In genomic region chr17:1362964-1363363, GRCh38 we compare ENCODE assay signal across 9 cellular contexts. TPM values are rescaled to one million over a fixed set of nuclear protein-coding genes. Genes with fewer than 3 reads are reported as not detected.
DNase-seq lines count a peak whose midpoint lies in the region; ATAC-seq and TF ChIP-seq lines count a peak whose summit lies in the region.
"Had no signal": no experiment of that assay in that cellular context is flagged by ENCODE, and none has a peak within 500 bp of the region (broad histone marks: within the 10 kb centered on the region; RNA-seq: fewer than 3 reads in every experiment).

No MANE protein-coding gene starts in this region.

- POLR2A ChIA-PET in HEK293 (lab: Yijun Ruan, JAX): interaction anchor here (1.7 to 2.4 kb wide), 3 partner anchors 14 to 37 kb away, joined by 5 to 14 read pairs (median 7); partner anchors contain the start of gene YWHAE

- H3K9me3 ChIP-seq in HEK293 (ENCODE audit: control insufficient read depth, insufficient read depth, low read depth, low read length) (no peaks in the 10 kb centered on the region), right lobe of liver (no peaks in the 10 kb centered on the region), thyroid gland (no peaks in the 10 kb centered on the region)

- H3K36me3 ChIP-seq in HEK293 (ENCODE audit: control insufficient read depth in 2 of 2, insufficient read depth in 1 of 2, low read length in 2 of 2) (peaks cover 64 to 70% of the 10 kb centered on the region in 2 experiments), right lobe of liver (peaks cover 0 to 42% (median 9%) of the 10 kb centered on the region in 4 donors), thyroid gland (peaks cover 21 to 26% of the 10 kb centered on the region in 2 donors)

- DNase-seq in AML-193 (lab: John Stamatoyannopoulos, UW): peak; percentile 61 to 65
- DNase-seq in activated T-cell treated with anti-CD3 and anti-CD28 coated beads, Interleukin-2, amount 50 U/mL, for 72 hours: no peak
- no peak for DNase-seq in right lobe of liver
- no peak for DNase-seq in thyroid gland
- DNase-seq in NCI-H345 treated with DMSO at 0.1 percent for 48 hours (lab: John Stamatoyannopoulos, UW; ENCODE audit: unreplicated experiment): no peak
- no peak for DNase-seq in HK-2 (ENCODE audit: unreplicated experiment)
- no peak for DNase-seq in COR-L47 (lab: John Stamatoyannopoulos, UW)
- DNase-seq: activated CD4-positive, alpha-beta T cell treated with anti-CD3 and anti-CD28 coated beads for 4 hours had no signal

- H3K27ac ChIP-seq in HEK293 (ENCODE audit: extremely low read depth, low read depth, low read length): 0 out of 2 replicates have a peak overlapping the region, but pooled peaks have one; percentile 43
- no peak overlapping the region for H3K27ac ChIP-seq in right lobe of liver
- no peak overlapping the region for H3K27ac ChIP-seq in thyroid gland

- no peak for TF ChIP-seq CTCF in HEK293 (tag by site-specific recombination; IDR thresholded peaks at IDR 0.05)
- no peak for TF ChIP-seq CTCF in right lobe of liver (IDR thresholded peaks at IDR 0.05)
- no peak for TF ChIP-seq CTCF in thyroid gland (IDR thresholded peaks at IDR 0.05)

- H3K4me1 ChIP-seq in HEK293 (ENCODE audit: control insufficient read depth, insufficient read depth, low read length): peaks cover 33% of the 10 kb centered on the region
- peaks cover 0 to 53% (median 10%) of the 10 kb centered on the region in 4 donors for H3K4me1 ChIP-seq in right lobe of liver
- H3K4me1 ChIP-seq in thyroid gland: peaks cover 14 to 32% of the 10 kb centered on the region in 2 donors

- CTCF ChIA-PET in HEK293 (lab: Yijun Ruan, JAX): interaction anchor here (0.7 to 2.4 kb wide), 8 partner anchors 9 to 544 kb away, joined by 3 to 14 read pairs (median 4); partner anchors contain the start of gene INPP5K

- no peaks in the 10 kb centered on the region for H3K27me3 ChIP-seq in right lobe of liver
- no peaks in the 10 kb centered on the region for H3K27me3 ChIP-seq in thyroid gland

- H3K27me3 Mint-ChIP-seq in activated T-cell treated with anti-CD3 and anti-CD28 coated beads, Interleukin-2, amount 50 U/mL, for 72 hours (ENCODE audit: low read depth): no peaks in the 10 kb centered on the region

- peak overlapping the region; percentile 40 for H3K27ac Mint-ChIP-seq in activated T-cell treated with anti-CD3 and anti-CD28 coated beads, Interleukin-2, amount 50 U/mL, for 72 hours

- H3K4me3 ChIP-seq in HEK293 (ENCODE audit: low read depth, low read length) (no peak overlapping the region), right lobe of liver (no peak overlapping the region), thyroid gland (replicated peaks in 1 of 3) (no peak overlapping the region)

- intact Hi-C loops in right lobe of liver (cut with DNase I) (loop anchor here (10.0 kb wide), 3 partner anchors 82 to 152 kb away; partner anchors contain the start of genes INPP5K (in 2 of the 2) and CRK (in 1 of the 2)), thyroid gland (cut with DNase I) (no loop called here)

- peaks cover 12 to 24% of the 10 kb centered on the region in 2 donors for H3K36me3 Mint-ChIP-seq in activated T-cell treated with anti-CD3 and anti-CD28 coated beads, Interleukin-2, amount 50 U/mL, for 72 hours (ENCODE audit: insufficient read depth in 2 of 2)

- H3K4me1 Mint-ChIP-seq in activated T-cell treated with anti-CD3 and anti-CD28 coated beads, Interleukin-2, amount 50 U/mL, for 72 hours (ENCODE audit: low read depth): peaks cover 66% of the 10 kb centered on the region

- WGBS in right lobe of liver (ENCODE audit: insufficient coverage, low coverage, low lambda C conversion rate, missing lambda C conversion rate): 37% methylated on average over 3 of the region's 3 CpGs
- WGBS in thyroid gland, 2 donors: 60 to 61% methylated on average over 3 of the region's 3 CpGs

- TF ChIP-seq POLR2A in right lobe of liver (IDR thresholded peaks at IDR 0.05): no peak
- no peak for TF ChIP-seq POLR2A in thyroid gland (IDR thresholded peaks at IDR 0.05)

- no peaks in the 10 kb centered on the region for H3K9me3 Mint-ChIP-seq in activated T-cell treated with anti-CD3 and anti-CD28 coated beads, Interleukin-2, amount 50 U/mL, for 72 hours

- ATAC-seq in activated T-cell treated with anti-CD3 and anti-CD28 coated beads, Interleukin-2, amount 50 U/mL, for 72 hours (replicated peaks in 1 of 2): no peak
- peak; percentile 46 to 64 (median 56) for ATAC-seq in right lobe of liver

- peak overlapping the region; percentile 23 to 76 for H3K4me3 Mint-ChIP-seq in activated T-cell treated with anti-CD3 and anti-CD28 coated beads, Interleukin-2, amount 50 U/mL, for 72 hours

TF ChIP-seq in HEK293, 187 proteins besides CTCF, POLR2A, EP300 and RAD21:
- TF ChIP-seq ZNF596 (tag by site-specific recombination; IDR thresholded peaks at IDR 0.05): no peak
- TF ChIP-seq, protein P1, sequence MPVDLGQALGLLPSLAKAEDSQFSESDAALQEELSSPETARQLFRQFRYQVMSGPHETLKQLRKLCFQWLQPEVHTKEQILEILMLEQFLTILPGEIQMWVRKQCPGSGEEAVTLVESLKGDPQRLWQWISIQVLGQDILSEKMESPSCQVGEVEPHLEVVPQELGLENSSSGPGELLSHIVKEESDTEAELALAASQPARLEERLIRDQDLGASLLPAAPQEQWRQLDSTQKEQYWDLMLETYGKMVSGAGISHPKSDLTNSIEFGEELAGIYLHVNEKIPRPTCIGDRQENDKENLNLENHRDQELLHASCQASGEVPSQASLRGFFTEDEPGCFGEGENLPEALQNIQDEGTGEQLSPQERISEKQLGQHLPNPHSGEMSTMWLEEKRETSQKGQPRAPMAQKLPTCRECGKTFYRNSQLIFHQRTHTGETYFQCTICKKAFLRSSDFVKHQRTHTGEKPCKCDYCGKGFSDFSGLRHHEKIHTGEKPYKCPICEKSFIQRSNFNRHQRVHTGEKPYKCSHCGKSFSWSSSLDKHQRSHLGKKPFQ (tag by site-specific recombination; IDR thresholded peaks at IDR 0.05): no peak
- TF ChIP-seq ZNF155 (tag by site-specific recombination; IDR thresholded peaks at IDR 0.05): no peak
- peak; percentile 82 for TF ChIP-seq PRDM1 (tag by site-specific recombination; IDR thresholded peaks at IDR 0.05)

RNA-seq across cellular contexts. Expression of gene YWHAE, which starts 37.1 kb away (rescaled TPM):
- 100 to 1,000 TPM; 328 to 339 TPM for total RNA-seq in activated T-cell treated with anti-CD3 and anti-CD28 coated beads, Interleukin-2, amount 50 U/mL, for 72 hours
- total RNA-seq in right lobe of liver (100 to 1,000 TPM; 167 to 446 (median 217) TPM), thyroid gland (1,000 to 10,000 TPM in 1 of 4 donors, 100 to 1,000 TPM in 3; 553 to 1,135 (median 724) TPM)

Comparison
In these comparisons a context has a peak if more than half of its experiments do, and no peak if none do; other contexts are left out.
1. DNase-seq: peak in AML-193 (2 of 2); none in activated T-cell treated with anti-CD3 and anti-CD28 coated beads, Interleukin-2, amount 50 U/mL, for 72 hours (0 of 2), right lobe of liver (0 of 3), thyroid gland (0 of 2), NCI-H345 treated with DMSO at 0.1 percent for 48 hours (single experiment), HK-2 (single experiment) and COR-L47 (single experiment).
2. ATAC-seq: peak in right lobe of liver (4 of 4); none in activated T-cell treated with anti-CD3 and anti-CD28 coated beads, Interleukin-2, amount 50 U/mL, for 72 hours (0 of 2).